ENCODE assay signal across 1 cellular context in genomic region chr12:128823916-128824839, GRCh38.
A peak's percentile ranks its signal among the peaks of the same experiment; 100 is the strongest.
TF ChIP-seq lines count a peak whose summit lies in the region.

TSS of gene SLC15A4 (minus strand) at chr12:128823958. CDS start at chr12:128823943, 15 bp downstream.

TF ChIP-seq in HEK293, 187 proteins besides CTCF, POLR2A, EP300 and RAD21 (continued from another document):
- TF ChIP-seq INSM2 (tag by site-specific recombination; IDR thresholded peaks at IDR 0.05) (peak; percentile 9; the same call in 1 of the 2 replicates), GLIS2 (tag by site-specific recombination; IDR thresholded peaks at IDR 0.05) (peak; percentile 31; the same call in 1 of the 2 replicates), ZNF2 (tag by site-specific recombination; IDR thresholded peaks at IDR 0.05) (0 out of 2 replicates have a peak, but pooled peaks have one; percentile 44), PATZ1 (tag by site-specific recombination; IDR thresholded peaks at IDR 0.05) (peak; percentile 52; the same call in 1 of the 2 replicates), ZIC2 (tag by site-specific recombination; IDR thresholded peaks at IDR 0.05) (peak; percentile 61), EGR2 (tag by site-specific recombination; IDR thresholded peaks at IDR 0.05; ENCODE audit: low read depth) (0 out of 2 replicates have a peak, but pooled peaks have one; percentile 10), OSR2 (tag by site-specific recombination; IDR thresholded peaks at IDR 0.05) (no peak), ZNF501 (tag by site-specific recombination; IDR thresholded peaks at IDR 0.05) (peak; percentile 88), ZBTB11 (tag by site-specific recombination; conservative IDR thresholded peaks at IDR 0.05; ENCODE audit: low read depth) (peak; percentile 54), ZNF37A (tag by site-specific recombination; IDR thresholded peaks at IDR 0.05) (no peak), ZNF837 (tag by site-specific recombination; IDR thresholded peaks at IDR 0.05) (no peak), KLF9 (tag by site-specific recombination; IDR thresholded peaks at IDR 0.05; ENCODE audit: low read depth) (peak; percentile 46), ZNF155 (tag by site-specific recombination; IDR thresholded peaks at IDR 0.05) (no peak), ZNF530 (tag by site-specific recombination; IDR thresholded peaks at IDR 0.05; ENCODE audit: low read depth) (no peak), ZBTB49 (tag by site-specific recombination; IDR thresholded peaks at IDR 0.05; ENCODE audit: low read depth) (no peak), KLF7 (tag by site-specific recombination; IDR thresholded peaks at IDR 0.05; ENCODE audit: borderline replicate concordance) (peak; percentile 98), ZNF580 (tag by site-specific recombination; IDR thresholded peaks at IDR 0.05) (0 out of 2 replicates have a peak, but pooled peaks have one; percentile 29), HOXC10 (CRISPR knock-in tag; IDR thresholded peaks at IDR 0.05) (no peak), ZNF571 (tag by site-specific recombination; IDR thresholded peaks at IDR 0.05) (no peak), ZNF660 (tag by site-specific recombination; IDR thresholded peaks at IDR 0.05) (0 out of 2 replicates have a peak, but pooled peaks have one; percentile 21), SP7 (tag by site-specific recombination; IDR thresholded peaks at IDR 0.05) (peak; percentile 61; the same call in 1 of the 2 replicates), ZBTB8A (tag by site-specific recombination; IDR thresholded peaks at IDR 0.05) (peak; percentile 92), GLIS1 (tag by site-specific recombination; IDR thresholded peaks at IDR 0.05) (peak; percentile 44), BCL11A (tag by site-specific recombination; IDR thresholded peaks at IDR 0.05; ENCODE audit: low read depth) (no peak), ZEB2 (tag by site-specific recombination; IDR thresholded peaks at IDR 0.05) (0 out of 2 replicates have a peak, but pooled peaks have one; percentile 18), ZNF335 (tag by site-specific recombination; conservative IDR thresholded peaks at IDR 0.05) (peak; percentile 92), ZBTB17 (tag by site-specific recombination; IDR thresholded peaks at IDR 0.05) (peak; percentile 48; the same call in 1 of the 2 replicates), ZNF692 (tag by site-specific recombination; IDR thresholded peaks at IDR 0.05) (0 out of 2 replicates have a peak, but pooled peaks have one; percentile 52)
- TF ChIP-seq, protein P1, sequence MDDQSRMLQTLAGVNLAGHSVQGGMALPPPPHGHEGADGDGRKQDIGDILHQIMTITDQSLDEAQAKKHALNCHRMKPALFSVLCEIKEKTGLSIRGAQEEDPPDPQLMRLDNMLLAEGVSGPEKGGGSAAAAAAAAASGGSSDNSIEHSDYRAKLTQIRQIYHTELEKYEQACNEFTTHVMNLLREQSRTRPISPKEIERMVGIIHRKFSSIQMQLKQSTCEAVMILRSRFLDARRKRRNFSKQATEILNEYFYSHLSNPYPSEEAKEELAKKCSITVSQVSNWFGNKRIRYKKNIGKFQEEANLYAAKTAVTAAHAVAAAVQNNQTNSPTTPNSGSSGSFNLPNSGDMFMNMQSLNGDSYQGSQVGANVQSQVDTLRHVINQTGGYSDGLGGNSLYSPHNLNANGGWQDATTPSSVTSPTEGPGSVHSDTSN (CRISPR knock-in tag; IDR thresholded peaks at IDR 0.05): peak; percentile 92
